Comparison of ENCODE assay signal across 9 cellular contexts in the genomic region with DNA sequence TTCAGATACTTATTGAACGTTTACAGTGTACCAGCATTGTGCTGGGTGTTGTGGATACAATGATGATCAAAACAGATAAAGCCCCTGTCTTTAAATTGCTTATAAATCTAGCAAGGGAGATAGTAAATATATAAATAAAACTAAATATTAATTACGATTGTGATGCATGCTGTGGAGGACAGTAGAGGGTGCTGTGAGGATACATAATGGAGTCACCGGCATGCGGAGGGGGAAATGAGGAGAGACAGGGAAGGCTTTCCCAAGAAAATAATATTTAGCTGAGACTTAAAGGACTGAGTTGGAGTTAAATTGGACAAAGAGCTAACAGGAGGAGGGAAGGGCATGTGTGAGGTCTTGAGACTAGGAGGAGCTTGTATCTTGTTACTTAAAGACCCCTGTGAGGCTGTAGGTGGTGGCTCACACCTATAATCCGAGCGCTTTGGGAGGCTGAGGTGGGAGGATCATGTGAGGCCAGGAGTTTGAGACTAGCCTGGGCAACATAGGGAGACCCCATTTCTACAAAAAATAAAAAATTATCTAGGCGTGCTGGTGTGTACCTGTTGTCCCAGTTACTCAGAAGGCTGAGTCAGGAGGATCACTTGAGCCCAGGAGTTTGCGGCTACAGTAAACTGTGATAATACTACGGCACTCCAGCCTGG. TPM values are rescaled to one million over a fixed set of nuclear protein-coding genes. Genes with fewer than 3 reads are reported as not detected.
DNase-seq lines count a peak whose midpoint lies in the region; ATAC-seq and TF ChIP-seq lines count a peak whose summit lies in the region.
"Had no signal": no experiment of that assay in that cellular context is flagged by ENCODE, and none has a peak within 500 bp of the region (broad histone marks: within the 10 kb centered on the region; RNA-seq: fewer than 3 reads in every experiment).

No MANE protein-coding gene starts in this region.

- no peak for TF ChIP-seq POLR2A in NB4 (IDR thresholded peaks at IDR 0.05; ENCODE audit: extremely low read depth, insufficient read length)

- H3K27me3 Mint-ChIP-seq in nephron (ENCODE audit: low read depth), result peaks cover 4% of the 10 kb centered on the region

- peaks cover 17% of the 10 kb centered on the region for H3K36me3 Mint-ChIP-seq in nephron (ENCODE audit: low read depth)

- DNase-seq in NCI-H146 (lab: John Stamatoyannopoulos, UW), result peak; percentile 20
- DNase-seq in NCI-H146 treated with DMSO at 0.1 percent for 48 hours (lab: John Stamatoyannopoulos, UW; ENCODE audit: unreplicated experiment), result no peak
- peak; percentile 48 for DNase-seq in NB4 (ENCODE audit: low read depth)
- DNase-seq in cerebellum (ENCODE audit: low spot score), result peak; percentile 44
- no peak for DNase-seq in effector CD8-positive, alpha-beta T cell (lab: John Stamatoyannopoulos, UW)

- peak overlapping the region in 1 of 3 experiments; percentile 9 for H3K27ac Mint-ChIP-seq in nephron

- H3K4me1 Mint-ChIP-seq in nephron, result peaks cover 18% of the 10 kb centered on the region

- H3K4me3 Mint-ChIP-seq in nephron, result peak overlapping the region; percentile 65 to 75 (median 68)

- TF ChIP-seq CTCF in NB4 (IDR thresholded peaks at IDR 0.05; ENCODE audit: low read depth, low read length), result peak; percentile 13
- peak; percentile 51 to 62 (median 59) for TF ChIP-seq CTCF in nephron (IDR thresholded peaks at IDR 0.05; ENCODE audit: unreplicated experiment in 3 of 3)

- peaks cover 16% of the 10 kb centered on the region for H3K9me3 Mint-ChIP-seq in nephron

- no peak overlapping the region for H3K4me3 ChIP-seq in NB4 (ENCODE audit: low read depth, low read length)
- H3K4me3 ChIP-seq: BLaER1 had no signal

- ATAC-seq in GM18502 (IDR thresholded peaks at IDR 0.05; ENCODE audit: poor library complexity, unreplicated experiment) (no peak), HG03095 (IDR thresholded peaks at IDR 0.05; ENCODE audit: unreplicated experiment) (no peak)

RNA-seq across cellular contexts. Expression of a gene that starts 2.4 kb away (rescaled TPM):
- total RNA-seq in cerebellum, result 12.8 TPM

Comparison
In these comparisons a context has a peak if more than half of its experiments do, and no peak if none do; other contexts are left out.
1. DNase-seq: peak in NCI-H146 (single experiment), NB4 (single experiment) and cerebellum (single experiment); none in NCI-H146 treated with DMSO at 0.1 percent for 48 hours (single experiment) and effector CD8-positive, alpha-beta T cell (single experiment).